ENCODE assay signal across 1 cellular context in genomic region chr2:215319500-215319899, GRCh38.
TF ChIP-seq lines count a peak whose summit lies in the region.

No MANE protein-coding gene starts in this region.

TF ChIP-seq in K562, 482 proteins besides CTCF, POLR2A, EP300 and RAD21:
- TF ChIP-seq MTA1 (IDR thresholded peaks at IDR 0.05; ENCODE audit: borderline replicate concordance) (no peak), ZNF316 (IDR thresholded peaks at IDR 0.05) (peak; percentile 52; the same call in 1 of the 2 replicates), TAL1 (IDR thresholded peaks at IDR 0.05) (no peak)
